ENCODE assay signal across 9 cellular contexts in genomic region chr9:96025995-96026572, GRCh38.
A peak's percentile ranks its signal among the peaks of the same experiment; 100 is the strongest.
DNase-seq lines count a peak whose midpoint lies in the region; ATAC-seq and TF ChIP-seq lines count a peak whose summit lies in the region.
"Had no signal": no experiment of that assay in that cellular context is flagged by ENCODE, and none has a peak within 500 bp of the region (broad histone marks: within the 10 kb centered on the region; RNA-seq: fewer than 3 reads in every experiment).

No MANE protein-coding gene starts in this region.

- H3K36me3 Mint-ChIP-seq in activated CD8-positive, alpha-beta T cell treated with anti-CD3 and anti-CD28 coated beads for 36 hours (ENCODE audit: low read depth): peaks cover 6% of the 10 kb centered on the region
- H3K36me3 Mint-ChIP-seq in activated CD8-positive, alpha-beta T cell treated with anti-CD3 and anti-CD28 coated beads, Interleukin-2, amount 10 ng/mL, durations not matched to agents 7 days and 5 days (ENCODE audit: low read depth): peaks cover 7% of the 10 kb centered on the region

- peaks cover 30% of the 10 kb centered on the region for H3K27me3 Mint-ChIP-seq in activated CD8-positive, alpha-beta T cell treated with anti-CD3 and anti-CD28 coated beads for 36 hours
- peaks cover 24% of the 10 kb centered on the region for H3K27me3 Mint-ChIP-seq in activated CD8-positive, alpha-beta T cell treated with anti-CD3 and anti-CD28 coated beads, Interleukin-2, amount 10 ng/mL, durations not matched to agents 7 days and 5 days (ENCODE audit: low read depth)

- no peak for ATAC-seq in activated CD8-positive, alpha-beta T cell treated with anti-CD3 and anti-CD28 coated beads for 36 hours
- no peak for ATAC-seq in activated CD8-positive, alpha-beta T cell treated with anti-CD3 and anti-CD28 coated beads, Interleukin-2, amount 10 ng/mL, durations not matched to agents 7 days and 5 days
- ATAC-seq in sciatic nerve (peak; percentile 21), HG03097 (IDR thresholded peaks at IDR 0.05; ENCODE audit: low FRiP score, unreplicated experiment) (no peak)

- peaks cover 31% of the 10 kb centered on the region for H3K27me3 ChIP-seq in NT2/D1 (ENCODE audit: insufficient read depth, insufficient read length)
- peaks cover 73% of the 10 kb centered on the region for H3K27me3 ChIP-seq in left ventricle myocardium inferior (ENCODE audit: low read depth)

- H3K36me3 ChIP-seq in NT2/D1 (ENCODE audit: insufficient read depth, insufficient read length, low read length) (no peaks in the 10 kb centered on the region), left ventricle myocardium inferior (no peaks in the 10 kb centered on the region)

- H3K9me3 ChIP-seq in NT2/D1 (ENCODE audit: insufficient read depth, low read length): 0 out of 2 replicates have a peak, but pooled peaks cover 4% of the 10 kb centered on the region
- no peaks in the 10 kb centered on the region for H3K9me3 ChIP-seq in left ventricle myocardium inferior (replicated peaks)

- TF ChIP-seq CTCF in activated CD8-positive, alpha-beta T cell treated with anti-CD3 and anti-CD28 coated beads for 36 hours (IDR thresholded peaks at IDR 0.05): peak; percentile 27
- TF ChIP-seq CTCF in left ventricle myocardium inferior (IDR thresholded peaks at IDR 0.05; ENCODE audit: borderline replicate concordance): peak; percentile 39

- POLR2A ChIA-PET in activated CD8-positive, alpha-beta T cell treated with anti-CD3 and anti-CD28 coated beads for 36 hours (lab: Charles Lee): interaction anchor here (0.9 kb wide), 1 partner anchor 13 kb away, joined by 3 read pairs; no protein-coding TSS in a partner anchor
- POLR2A ChIA-PET in activated CD8-positive, alpha-beta T cell treated with anti-CD3 and anti-CD28 coated beads, Interleukin-2, amount 10 ng/mL, durations not matched to agents 7 days and 5 days (lab: Charles Lee): interaction anchor here (1.4 kb wide), 1 partner anchor 150 kb away, joined by 4 read pairs; the partner anchor contains the start of gene ERCC6L2

- peaks cover 35% of the 10 kb centered on the region for H3K4me1 Mint-ChIP-seq in activated CD8-positive, alpha-beta T cell treated with anti-CD3 and anti-CD28 coated beads for 36 hours (ENCODE audit: low read depth)
- peaks cover 50% of the 10 kb centered on the region for H3K4me1 Mint-ChIP-seq in activated CD8-positive, alpha-beta T cell treated with anti-CD3 and anti-CD28 coated beads, Interleukin-2, amount 10 ng/mL, durations not matched to agents 7 days and 5 days (ENCODE audit: low read depth)

- H3K27ac Mint-ChIP-seq in activated CD8-positive, alpha-beta T cell treated with anti-CD3 and anti-CD28 coated beads for 36 hours: peak overlapping the region; percentile 40
- H3K27ac Mint-ChIP-seq in activated CD8-positive, alpha-beta T cell treated with anti-CD3 and anti-CD28 coated beads, Interleukin-2, amount 10 ng/mL, durations not matched to agents 7 days and 5 days: no peak overlapping the region

- intact Hi-C loops in activated CD8-positive, alpha-beta T cell treated with anti-CD3 and anti-CD28 coated beads for 36 hours (cut with micrococcal nuclease): no loop called here
- intact Hi-C loops in left ventricle myocardium inferior (cut with micrococcal nuclease) (no loop called here), sciatic nerve (cut with DNase I) (no loop called here)

- H3K4me3 ChIP-seq in NT2/D1 (ENCODE audit: insufficient read length, low read depth) (no peak overlapping the region), left ventricle myocardium inferior (no peak overlapping the region)

- DNase-seq in activated CD8-positive, alpha-beta T cell treated with anti-CD3 and anti-CD28 coated beads for 36 hours: no peak
- no peak for DNase-seq in activated CD8-positive, alpha-beta T cell treated with anti-CD3 and anti-CD28 coated beads, Interleukin-2, amount 10 ng/mL, durations not matched to agents 7 days and 5 days
- no peak for DNase-seq in NT2/D1 (ENCODE audit: low read depth, low spot score)
- DNase-seq in left ventricle myocardium inferior: no peak
- DNase-seq in sciatic nerve (ENCODE audit: low spot score): no peak
- no peak for DNase-seq in AG20443 (ENCODE audit: low spot score)
- no peak for DNase-seq in medulla oblongata (ENCODE audit: extremely low spot score)
- DNase-seq: activated CD8-positive, alpha-beta memory T cell treated with anti-CD3 and anti-CD28 coated beads, Interleukin-2, amount 50 U/mL, for 48 hours had no signal

- H3K27ac ChIP-seq in left ventricle myocardium inferior (replicated peaks): no peak overlapping the region

- no peak overlapping the region for H3K4me3 Mint-ChIP-seq in activated CD8-positive, alpha-beta T cell treated with anti-CD3 and anti-CD28 coated beads for 36 hours
- no peak overlapping the region for H3K4me3 Mint-ChIP-seq in activated CD8-positive, alpha-beta T cell treated with anti-CD3 and anti-CD28 coated beads, Interleukin-2, amount 10 ng/mL, durations not matched to agents 7 days and 5 days

- no peaks in the 10 kb centered on the region for H3K9me3 Mint-ChIP-seq in activated CD8-positive, alpha-beta T cell treated with anti-CD3 and anti-CD28 coated beads for 36 hours
- no peaks in the 10 kb centered on the region for H3K9me3 Mint-ChIP-seq in activated CD8-positive, alpha-beta T cell treated with anti-CD3 and anti-CD28 coated beads, Interleukin-2, amount 10 ng/mL, durations not matched to agents 7 days and 5 days (ENCODE audit: insufficient read depth)

- CTCF ChIA-PET in activated CD8-positive, alpha-beta T cell treated with anti-CD3 and anti-CD28 coated beads for 36 hours (lab: Charles Lee): interaction anchor here (1.1 kb wide), 1 partner anchor 20 kb away, joined by 3 read pairs; no protein-coding TSS in a partner anchor
- CTCF ChIA-PET in activated CD8-positive, alpha-beta T cell treated with anti-CD3 and anti-CD28 coated beads, Interleukin-2, amount 10 ng/mL, durations not matched to agents 7 days and 5 days (lab: Charles Lee): interaction anchor here (1.1 to 1.3 kb wide), 2 partner anchors 20 to 90 kb away, joined by 3 to 4 read pairs; no protein-coding TSS in a partner anchor

- peak overlapping the region; percentile 37 for H3K9ac ChIP-seq in NT2/D1 (ENCODE audit: insufficient read length, low read depth)

- H3K4me1 ChIP-seq in NT2/D1 (ENCODE audit: insufficient read depth, insufficient read length) (peaks cover 6% of the 10 kb centered on the region), left ventricle myocardium inferior (peaks cover 32% of the 10 kb centered on the region)
